ENCODE assay signal across 1 cellular context in genomic region chr3:150589759-150590158, GRCh38.
TF ChIP-seq lines count a peak whose summit lies in the region.

No MANE protein-coding gene starts in this region.

TF ChIP-seq in HepG2, 621 proteins besides CTCF, POLR2A, EP300 and RAD21:
- TF ChIP-seq RFX5 (IDR thresholded peaks at IDR 0.05; ENCODE audit: low read depth, low read length) (peak; percentile 59; the same call in 1 of the 2 replicates), TBX2 (CRISPR knock-in tag; IDR thresholded peaks at IDR 0.05; ENCODE audit: borderline replicate concordance) (no peak)
